In genomic region chr13:97114696-97115095, GRCh38 we compare ENCODE assay signal across 1 cellular context.
TF ChIP-seq lines count a peak whose summit lies in the region.

No MANE protein-coding gene starts in this region.

TF ChIP-seq in IMR-90, 13 proteins besides CTCF, POLR2A, EP300 and RAD21 (continued from another document):
- no peak for TF ChIP-seq RFX5 (IDR thresholded peaks at IDR 0.05; ENCODE audit: low read depth, low read length)
- no peak for TF ChIP-seq CHD1 (IDR thresholded peaks at IDR 0.05; ENCODE audit: low read depth, low read length)
- TF ChIP-seq MAZ (IDR thresholded peaks at IDR 0.05; ENCODE audit: borderline replicate concordance, low read depth, low read length): no peak
- TF ChIP-seq MXI1 (IDR thresholded peaks at IDR 0.05; ENCODE audit: borderline replicate concordance, low read depth, low read length): no peak
- no peak for TF ChIP-seq BHLHE40 (IDR thresholded peaks at IDR 0.05; ENCODE audit: low read depth, low read length)
- no peak for TF ChIP-seq NFE2L2 (IDR thresholded peaks at IDR 0.05; ENCODE audit: low read depth, low read length)
- no peak for TF ChIP-seq CEBPB (IDR thresholded peaks at IDR 0.05; ENCODE audit: low read depth, low read length)
- TF ChIP-seq USF2 (IDR thresholded peaks at IDR 0.05; ENCODE audit: low read depth, low read length): no peak
